Comparison of ENCODE assay signal across 28 cellular contexts in genomic region chr4:67651536-67651935, GRCh38.
"Had no signal": no experiment of that assay in that cellular context is flagged by ENCODE, and none has a peak within 500 bp of the region (broad histone marks: within the 10 kb centered on the region; RNA-seq: fewer than 3 reads in every experiment).

No MANE protein-coding gene starts in this region.

- DNase-seq: activated B cell treated with CpG ODN at 0.5 μM for 24 hours; activated CD4-positive, alpha-beta memory T cell treated with anti-CD3 and anti-CD28 coated beads for 36 hours; activated CD4-positive, alpha-beta T cell treated with anti-CD3 and anti-CD28 coated beads for 1 hour; activated CD4-positive, alpha-beta T cell treated with anti-CD3 and anti-CD28 coated beads, Interleukin-2, amount 10 ng/mL, durations not matched to agents 24 days and 14 days; activated CD8-positive, alpha-beta memory T cell treated with anti-CD3 and anti-CD28 coated beads for 24 hours; activated naive CD4-positive, alpha-beta T cell treated with anti-CD3 and anti-CD28 coated beads, Interleukin-2, amount 50 U/mL, for 16 hours; activated naive CD8-positive, alpha-beta T cell treated with anti-CD3 and anti-CD28 coated beads, Interleukin-2, amount 10 ng/mL, durations not matched to agents 7 days and 5 days; activated T-cell treated with anti-CD3 and anti-CD28 coated beads, Interleukin-2, amount 50 U/mL, for 4 hours; aorta; NCI-H1092 treated with DMSO at 0.1 percent for 48 hours; NCI-H1417 treated with DMSO at 0.1 percent for 48 hours; NCI-H1694 treated with DMSO at 0.1 percent for 48 hours; NCI-H2029 treated with DMSO at 0.1 percent for 48 hours; NCI-H345; NCI-H510A; NCI-H69; NK-92 treated with Interleukin-12 subunit alpha and Interleukin-12 subunit beta, amount 100 ng/mL, for 24 hours; OCI-M1; RPMI8226; T-cell; T-helper 2 cell; T1000 had no signal

- H3K9me3 Mint-ChIP-seq: T-cell had no signal

- H3K4me2 ChIP-seq: KMS-11 had no signal

- H3K9ac ChIP-seq: KMS-11 had no signal

- H3K4me3 ChIP-seq: cardiac muscle cell, SK-N-MC had no signal

- H3K27me3 ChIP-seq: cardiac muscle cell had no signal

- H3K27ac Mint-ChIP-seq: activated B cell treated with CpG ODN at 0.5 μM for 24 hours; activated CD4-positive, alpha-beta memory T cell treated with anti-CD3 and anti-CD28 coated beads for 36 hours; activated naive CD8-positive, alpha-beta T cell treated with anti-CD3 and anti-CD28 coated beads, Interleukin-2, amount 10 ng/mL, durations not matched to agents 7 days and 5 days; T-cell had no signal

- ATAC-seq: activated T-cell treated with anti-CD3 and anti-CD28 coated beads, Interleukin-2, amount 50 U/mL, for 4 hours; Panc1; Right ventricle myocardium inferior; T-cell had no signal

- H3K27me3 Mint-ChIP-seq: activated B cell treated with CpG ODN at 0.5 μM for 24 hours; activated CD4-positive, alpha-beta memory T cell treated with anti-CD3 and anti-CD28 coated beads for 36 hours; activated CD4-positive, alpha-beta T cell treated with anti-CD3 and anti-CD28 coated beads, Interleukin-2, amount 10 ng/mL, durations not matched to agents 24 days and 14 days; activated naive CD8-positive, alpha-beta T cell treated with anti-CD3 and anti-CD28 coated beads, Interleukin-2, amount 10 ng/mL, durations not matched to agents 7 days and 5 days; brain; T-cell had no signal

- H3K4me1 Mint-ChIP-seq: brain, T-cell had no signal

- H3K27ac ChIP-seq: cardiac muscle cell, KMS-11, SK-N-MC had no signal

- H3K36me3 ChIP-seq: cardiac muscle cell had no signal

- H3K4me3 Mint-ChIP-seq: activated B cell treated with CpG ODN at 0.5 μM for 24 hours; activated CD4-positive, alpha-beta memory T cell treated with anti-CD3 and anti-CD28 coated beads for 36 hours; activated CD4-positive, alpha-beta T cell treated with anti-CD3 and anti-CD28 coated beads, Interleukin-2, amount 10 ng/mL, durations not matched to agents 24 days and 14 days; activated naive CD8-positive, alpha-beta T cell treated with anti-CD3 and anti-CD28 coated beads, Interleukin-2, amount 10 ng/mL, durations not matched to agents 7 days and 5 days; activated T-cell treated with anti-CD3 and anti-CD28 coated beads, Interleukin-2, amount 50 U/mL, for 4 hours; brain; T-cell had no signal
